In genomic region chr7:778968-779451, GRCh38 we compare ENCODE assay signal across 17 cellular contexts. TPM values are rescaled to one million over a fixed set of nuclear protein-coding genes. Genes with fewer than 3 reads are reported as not detected.
DNase-seq lines count a peak whose midpoint lies in the region; ATAC-seq and TF ChIP-seq lines count a peak whose summit lies in the region.
"Had no signal": no experiment of that assay in that cellular context is flagged by ENCODE, and none has a peak within 500 bp of the region (broad histone marks: within the 10 kb centered on the region; RNA-seq: fewer than 3 reads in every experiment).

No MANE protein-coding gene starts in this region.

- no peak for TF ChIP-seq POLR2A in thyroid gland (IDR thresholded peaks at IDR 0.05)

- H3K9me3 ChIP-seq in thyroid gland = no peaks in the 10 kb centered on the region
- H3K9me3 ChIP-seq: breast epithelium, left lung, thoracic aorta had no signal

- no peak overlapping the region for H3K27ac ChIP-seq in thyroid gland
- H3K27ac ChIP-seq: breast epithelium, HL-60, left lung, PC-9, thoracic aorta had no signal

- WGBS in thyroid gland, 2 donors = 27 to 33% methylated on average over 15 of the region's 15 CpGs

- intact Hi-C loops in thyroid gland (cut with DNase I) = no loop called here

- ATAC-seq in GM19324 (IDR thresholded peaks at IDR 0.05; ENCODE audit: low FRiP score, unreplicated experiment) = no peak
- ATAC-seq: left lung; naive thymus-derived CD8-positive, alpha-beta T cell; WTC11 had no signal

- H3K27me3 ChIP-seq in thyroid gland = no peaks in the 10 kb centered on the region
- H3K27me3 ChIP-seq: breast epithelium, left lung had no signal

- no peak overlapping the region for H3K4me3 ChIP-seq in thyroid gland (replicated peaks in 1 of 3)
- H3K4me3 ChIP-seq: breast epithelium, left lung, PC-9, thoracic aorta had no signal

- no peak for TF ChIP-seq CTCF in thyroid gland (IDR thresholded peaks at IDR 0.05)

- peaks cover 24 to 39% of the 10 kb centered on the region in 2 donors for H3K36me3 ChIP-seq in thyroid gland
- H3K36me3 ChIP-seq: breast epithelium had no signal

- H3K4me1 ChIP-seq in thyroid gland = peaks cover 0 to 13% of the 10 kb centered on the region in 2 donors
- H3K4me1 ChIP-seq: breast epithelium, left lung had no signal

- DNase-seq in SHP77 (lab: John Stamatoyannopoulos, UW) (peak; percentile 11 to 45), SHP77 treated with DMSO at 0.1 percent for 48 hours (lab: John Stamatoyannopoulos, UW) (no peak), NCI-H2171 (lab: John Stamatoyannopoulos, UW) (peak; percentile 56), dermis blood vessel endothelial cell (peak; percentile 18), thyroid gland (peak; percentile 49 to 56), ecto neural progenitor cell (ENCODE audit: low spot score) (no peak), NCI-H146 treated with DMSO at 0.1 percent for 48 hours (lab: John Stamatoyannopoulos, UW; ENCODE audit: unreplicated experiment) (no peak)
- DNase-seq: effector CD4-positive, alpha-beta T cell; naive thymus-derived CD8-positive, alpha-beta T cell; PC-9; stimulated activated CD4-positive, alpha-beta T cell treated with anti-CD3 and anti-CD28 coated beads, Interleukin-1b, Interleukin-23, amount 100 ng/mL, for 48 hours had no signal

RNA-seq across cellular contexts. Expression of gene PRKAR1B, which starts 51.9 kb away (rescaled TPM):
- total RNA-seq in dermis blood vessel endothelial cell (77.9 and 82.4 TPM in 2 replicates), thyroid gland (10 to 100 TPM in 3 of 4 donors, 1 to 10 TPM in 1; 7.3 to 15.6 (median 12.3) TPM)

RNA-seq across cellular contexts. Expression of gene DNAAF5, which starts 52.5 kb away (rescaled TPM):
- total RNA-seq in dermis blood vessel endothelial cell (19.2 and 40.7 TPM in 2 replicates), thyroid gland (10 to 100 TPM; 20.2 to 40.7 (median 34.0) TPM)

RNA-seq across cellular contexts. Expression of gene SUN1, which starts 53.3 kb away (rescaled TPM):
- total RNA-seq in dermis blood vessel endothelial cell = 287 and 302 TPM in 2 replicates
- 100 to 1,000 TPM; 146 to 260 (median 186) TPM for total RNA-seq in thyroid gland

Comparison
In these comparisons a context has a peak if more than half of its experiments do, and no peak if none do; other contexts are left out.
1. DNase-seq: peak in SHP77 (2 of 2), NCI-H2171 (single experiment), dermis blood vessel endothelial cell (single experiment) and thyroid gland (2 of 2); none in SHP77 treated with DMSO at 0.1 percent for 48 hours (single experiment), ecto neural progenitor cell (single experiment) and NCI-H146 treated with DMSO at 0.1 percent for 48 hours (single experiment).